In the genomic region with DNA sequence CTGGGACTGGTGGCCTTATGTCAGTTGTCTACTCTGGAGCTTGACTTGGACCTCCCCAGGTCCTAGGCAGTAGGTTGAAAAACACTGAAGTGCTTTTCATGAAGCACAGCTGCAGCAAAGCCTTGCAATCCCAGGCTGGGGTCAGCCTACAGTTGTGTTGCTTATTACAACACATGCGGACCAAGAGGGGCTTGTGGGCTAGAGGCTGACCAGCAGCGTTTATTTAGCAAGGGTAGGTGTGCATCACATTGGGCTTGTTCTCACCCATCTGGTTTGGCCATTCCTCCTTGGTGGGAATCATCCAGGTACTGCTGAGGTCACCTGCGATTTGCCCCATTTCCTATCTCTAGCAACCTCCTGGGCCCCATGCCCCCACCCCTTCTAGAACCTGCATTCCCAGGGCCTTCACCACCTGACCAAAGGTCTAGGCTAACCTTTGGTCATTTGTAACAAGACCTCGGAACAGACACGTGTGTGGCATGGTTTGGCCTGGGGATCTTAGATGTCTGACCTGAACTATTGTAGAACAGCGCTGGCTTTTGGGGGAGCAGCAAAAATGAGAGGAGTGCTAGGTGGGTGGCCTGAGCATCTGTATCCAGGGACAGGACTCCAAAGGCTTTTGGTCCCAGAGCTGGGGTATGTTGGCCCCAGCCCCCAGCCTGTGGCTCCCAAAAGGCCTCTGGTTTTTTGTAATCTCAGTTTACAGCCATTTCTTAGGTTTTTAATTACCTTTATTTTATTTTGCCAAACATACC, we compare ENCODE assay signal across 9 cellular contexts. TPM values are rescaled to one million over a fixed set of nuclear protein-coding genes. Genes with fewer than 3 reads are reported as not detected.
DNase-seq lines count a peak whose midpoint lies in the region; ATAC-seq and TF ChIP-seq lines count a peak whose summit lies in the region.
"Had no signal": no experiment of that assay in that cellular context is flagged by ENCODE, and none has a peak within 500 bp of the region (broad histone marks: within the 10 kb centered on the region; RNA-seq: fewer than 3 reads in every experiment).

No MANE protein-coding gene starts in this region.

- CTCF ChIA-PET in T-cell (lab: Charles Lee), result no interaction called here

- POLR2A ChIA-PET in T-cell (lab: Charles Lee), result no interaction called here

- DNase-seq in GM23248, result no peak
- no peak for DNase-seq in T-cell
- no peak for DNase-seq in glutamatergic neuron
- no peak for DNase-seq in NCI-H1417 treated with DMSO at 0.1 percent for 48 hours (lab: John Stamatoyannopoulos, UW)
- DNase-seq: Kasumi-1 had no signal

- peaks cover 40% of the 10 kb centered on the region for H3F3A ChIP-seq in GM23248 (ENCODE audit: insufficient read depth)

- H3K4me2 ChIP-seq in BLaER1 treated with 17β-estradiol and CSF1 and Interleukin-3, amounts not matched to agents 10 nM and 100 nM, result peak overlapping the region in 10 of 11 experiments; percentile 13 to 92 (median 85); a peak in 13 of 22 replicates
- no peak overlapping the region for H3K4me2 ChIP-seq in GM23248 (ENCODE audit: unreplicated experiment)

- no peak for TF ChIP-seq CTCF in glutamatergic neuron (IDR thresholded peaks at IDR 0.05; ENCODE audit: partially characterized antibody, unreplicated experiment)

- H3K4me1 Mint-ChIP-seq in T-cell, result peaks cover 20 to 30% (median 22%) of the 10 kb centered on the region in 3 donors
- peaks cover 3% of the 10 kb centered on the region for H3K4me1 Mint-ChIP-seq in glutamatergic neuron (ENCODE audit: low read depth, unreplicated experiment)

- no peak overlapping the region for H2AFZ ChIP-seq in GM23248

- H3K9me3 ChIP-seq in BLaER1 treated with 17β-estradiol and CSF1 and Interleukin-3, amounts not matched to agents 10 nM and 100 nM (replicated peaks in 1 of 11), result peaks cover 16 to 36% (median 28%) of the 10 kb centered on the region in 11 experiments; a peak in 21 of 22 replicates
- no peaks in the 10 kb centered on the region for H3K9me3 ChIP-seq in GM23248 (ENCODE audit: low read depth)

- peaks cover 0 to 19% (median 9%) of the 10 kb centered on the region in 10 experiments; a peak in 13 of 20 replicates for H3K4me1 ChIP-seq in BLaER1 treated with 17β-estradiol and CSF1 and Interleukin-3, amounts not matched to agents 10 nM and 100 nM
- no peaks in the 10 kb centered on the region; the same call in 1 of the 2 replicates for H3K4me1 ChIP-seq in GM23248 (ENCODE audit: insufficient read depth)

- H3K27me3 ChIP-seq in BLaER1 treated with 17β-estradiol and CSF1 and Interleukin-3, amounts not matched to agents 10 nM and 100 nM, result peaks cover 0 to 46% (median 17%) of the 10 kb centered on the region in 11 experiments; a peak in 17 of 22 replicates
- H3K27me3 ChIP-seq in GM23248 (replicated peaks; ENCODE audit: insufficient read depth), result no peaks in the 10 kb centered on the region

- H4K20me1 ChIP-seq in BLaER1 treated with 17β-estradiol and CSF1 and Interleukin-3, amounts not matched to agents 10 nM and 100 nM, result peaks cover 36 to 64% (median 46%) of the 10 kb centered on the region in 11 experiments; a peak in 21 of 22 replicates
- H4K20me1 ChIP-seq in GM23248 (ENCODE audit: insufficient read depth), result no peaks in the 10 kb centered on the region

- H3K9me2 ChIP-seq in GM23248 (ENCODE audit: insufficient read depth), result no peaks in the 10 kb centered on the region

- H3K36me3 ChIP-seq in BLaER1 treated with 17β-estradiol and CSF1 and Interleukin-3, amounts not matched to agents 10 nM and 100 nM, result peaks cover 22 to 34% (median 24%) of the 10 kb centered on the region in 11 experiments
- H3K36me3 ChIP-seq in GM23248 (ENCODE audit: low read depth), result peaks cover 24% of the 10 kb centered on the region

- H3K27me3 Mint-ChIP-seq in T-cell, result no peaks in the 10 kb centered on the region
- peaks cover 11% of the 10 kb centered on the region for H3K27me3 Mint-ChIP-seq in glutamatergic neuron (ENCODE audit: unreplicated experiment)

- H3K36me3 Mint-ChIP-seq in T-cell, result peaks cover 23% of the 10 kb centered on the region
- H3K36me3 Mint-ChIP-seq in glutamatergic neuron (ENCODE audit: unreplicated experiment), result peaks cover 5% of the 10 kb centered on the region

- WGBS in GM23248 (ENCODE audit: low coverage in 1 of 2, low lambda C conversion rate in 2 of 2, missing lambda C conversion rate in 2 of 2), 2 experiments, result 28 to 31% methylated on average over 6 of the region's 6 CpGs

- H3K9ac ChIP-seq in BLaER1 treated with 17β-estradiol and CSF1 and Interleukin-3, amounts not matched to agents 10 nM and 100 nM, result peak overlapping the region in 6 of 11 experiments; percentile 95 to 100 (median 97); a peak in 10 of 22 replicates
- H3K9ac ChIP-seq in GM23248, result peak overlapping the region; percentile 100

- H3K4me3 ChIP-seq in BLaER1 treated with 17β-estradiol and CSF1 and Interleukin-3, amounts not matched to agents 10 nM and 100 nM, result peak overlapping the region in 4 of 10 experiments; percentile 78 to 86 (median 82); a peak in 5 of 20 replicates
- H3K4me3 ChIP-seq in GM23248, result peak overlapping the region; percentile 85; the same call in 1 of the 2 replicates

- H3K27ac ChIP-seq in BLaER1 treated with 17β-estradiol and CSF1 and Interleukin-3, amounts not matched to agents 10 nM and 100 nM, result peak overlapping the region in 3 of 11 experiments; percentile 6 to 99 (median 98); a peak in 3 of 22 replicates
- peak overlapping the region; percentile 100 for H3K27ac ChIP-seq in GM23248

- H3K79me2 ChIP-seq in GM23248 (ENCODE audit: insufficient read depth), result peaks cover 24% of the 10 kb centered on the region

- H3K27ac Mint-ChIP-seq in T-cell, result peak overlapping the region; percentile 23 to 39
- H3K27ac Mint-ChIP-seq in glutamatergic neuron (ENCODE audit: unreplicated experiment), result peak overlapping the region; percentile 38

- H3K4me3 Mint-ChIP-seq in T-cell (peak overlapping the region in 2 of 3 donors; percentile 21), glutamatergic neuron (ENCODE audit: unreplicated experiment) (peak overlapping the region; percentile 34)

- in situ Hi-C loops in GM23248 (cut with MboI), result no loop called here

- ATAC-seq in T-cell (replicated peaks in 1 of 4), result no peak
- no peak for ATAC-seq in HG02642 (IDR thresholded peaks at IDR 0.05; ENCODE audit: poor library complexity, unreplicated experiment)
- no peak for ATAC-seq in GM18861 (IDR thresholded peaks at IDR 0.05; ENCODE audit: unreplicated experiment)
- ATAC-seq in GM21381 (IDR thresholded peaks at IDR 0.05; ENCODE audit: unreplicated experiment), result no peak

- H3K9me3 Mint-ChIP-seq in T-cell (no peaks in the 10 kb centered on the region), glutamatergic neuron (ENCODE audit: unreplicated experiment) (peaks cover 14% of the 10 kb centered on the region)

RNA-seq across cellular contexts. Expression of a gene that starts 3.0 kb away (rescaled TPM):
- total RNA-seq in GM23248 (2014; rRNA removed; shearing (Covaris generic)), result 3,014 and 6,561 TPM in 2 replicates
- polyA plus RNA-seq in GM23248 (2016; fragmentation: Nextera tagmentation; extraction: Ambion mirVana), result 1,381 and 1,435 TPM in 2 replicates
- total RNA-seq in T-cell, result 1,000 to 10,000 TPM; 5,175 to 6,006 (median 5,765) TPM
- 1,779 TPM for total RNA-seq in glutamatergic neuron (ENCODE audit: unreplicated experiment)

RNA-seq across cellular contexts. Expression of a gene that starts 7.8 kb away (rescaled TPM):
- total RNA-seq in GM23248 (2014; rRNA removed; shearing (Covaris generic)), result 60.7 TPM in 2 replicates
- 16.6 and 17.0 TPM in 2 replicates for polyA plus RNA-seq in GM23248 (2016; fragmentation: Nextera tagmentation; extraction: Ambion mirVana)
- total RNA-seq in T-cell (10 to 100 TPM; 22.6 to 31.3 (median 25.5) TPM), glutamatergic neuron (ENCODE audit: unreplicated experiment) (15.8 TPM)

RNA-seq across cellular contexts. Expression of a gene that starts 10.1 kb away (rescaled TPM):
- 17.6 and 38.8 TPM in 2 replicates for total RNA-seq in GM23248 (2014; rRNA removed; shearing (Covaris generic))
- 18.2 and 20.5 TPM in 2 replicates for polyA plus RNA-seq in GM23248 (2016; fragmentation: Nextera tagmentation; extraction: Ambion mirVana)
- total RNA-seq in T-cell, result 100 to 1,000 TPM in 3 of 5 donors, 10 to 100 TPM in 2; 89.8 to 144 (median 129) TPM
- total RNA-seq in glutamatergic neuron (ENCODE audit: unreplicated experiment), result 40.9 TPM

RNA-seq across cellular contexts. Expression of a gene that starts 22.1 kb away (rescaled TPM):
- 39.7 TPM in 2 replicates for total RNA-seq in GM23248 (2014; rRNA removed; shearing (Covaris generic))
- polyA plus RNA-seq in GM23248 (2016; fragmentation: Nextera tagmentation; extraction: Ambion mirVana), result 86.6 and 96.0 TPM in 2 replicates
- total RNA-seq in T-cell (100 to 1,000 TPM in 2 of 5 donors, 10 to 100 TPM in 3; 73.4 to 136 (median 80.4) TPM), glutamatergic neuron (ENCODE audit: unreplicated experiment) (56.8 TPM)

RNA-seq across cellular contexts. Expression of a gene that starts 26.8 kb away (rescaled TPM):
- 2,857 and 2,903 TPM in 2 replicates for total RNA-seq in GM23248 (2014; rRNA removed; shearing (Covaris generic))
- polyA plus RNA-seq in GM23248 (2016; fragmentation: Nextera tagmentation; extraction: Ambion mirVana), result 1,377 and 1,379 TPM in 2 replicates
- 1,000 to 10,000 TPM in 4 of 5 donors, 100 to 1,000 TPM in 1; 893 to 1,483 (median 1,268) TPM for total RNA-seq in T-cell
- total RNA-seq in glutamatergic neuron (ENCODE audit: unreplicated experiment), result 499 TPM
